Comparison of ENCODE assay signal across 15 cellular contexts in the genomic region with DNA sequence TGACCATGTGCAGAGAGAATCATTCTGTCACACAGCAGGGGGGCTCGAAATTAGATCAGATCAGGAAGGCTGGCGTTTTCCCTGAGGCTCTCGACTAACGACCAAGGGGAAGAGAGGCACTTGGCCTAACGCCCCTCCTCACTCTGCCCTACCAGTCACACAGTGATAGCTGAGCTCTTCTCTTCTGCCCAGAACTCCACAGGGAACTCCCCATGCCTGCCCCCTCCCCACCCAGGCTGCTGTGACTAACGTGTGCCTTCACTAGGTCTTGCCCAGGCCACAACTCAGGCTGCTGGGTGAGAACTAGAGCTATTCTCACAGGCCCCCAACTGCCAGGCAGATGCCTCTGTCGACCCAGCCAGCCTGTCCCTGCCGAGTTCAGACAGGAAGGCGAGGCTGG. TPM values are rescaled to one million over a fixed set of nuclear protein-coding genes. Genes with fewer than 3 reads are reported as not detected.
DNase-seq lines count a peak whose midpoint lies in the region; ATAC-seq lines count a peak whose summit lies in the region.
"Had no signal": no experiment of that assay in that cellular context is flagged by ENCODE, and none has a peak within 500 bp of the region (broad histone marks: within the 10 kb centered on the region; RNA-seq: fewer than 3 reads in every experiment).

No MANE protein-coding gene starts in this region.

- H3K79me1 ChIP-seq in mesenchymal stem cell (replicated peaks; ENCODE audit: low read length, poor library complexity, severe bottlenecking) = no peaks in the 10 kb centered on the region

- no peak overlapping the region for H2BK120ac ChIP-seq in mesenchymal stem cell (ENCODE audit: low read depth, low read length)

- no peak overlapping the region for H3K18ac ChIP-seq in mesenchymal stem cell (ENCODE audit: low read depth in 1 of 2, low read length in 2 of 2)

- in situ Hi-C loops in G401 (cut with HindIII; ENCODE audit: low sequenced_read_pairs) = no loop called here

- H2BK5ac ChIP-seq in mesenchymal stem cell (ENCODE audit: low read depth, low read length, poor library complexity, severe bottlenecking) = no peak overlapping the region

- no peak overlapping the region for H2BK15ac ChIP-seq in mesenchymal stem cell (ENCODE audit: low read depth, poor library complexity, severe bottlenecking)

- H2BK12ac ChIP-seq in mesenchymal stem cell (ENCODE audit: low read length in 2 of 2) = no peak overlapping the region

- H3K27me3 ChIP-seq in BLaER1 (no peaks in the 10 kb centered on the region), SJCRH30 (no peaks in the 10 kb centered on the region), mesenchymal stem cell (ENCODE audit: control insufficient read depth in 1 of 2, insufficient read depth in 1 of 2, low read length in 2 of 2) (no peaks in the 10 kb centered on the region)
- H3K27me3 ChIP-seq: neutrophil had no signal

- H3K23ac ChIP-seq in mesenchymal stem cell (ENCODE audit: low read length in 2 of 2) = no peak overlapping the region

- peak overlapping the region; percentile 27 for H4K8ac ChIP-seq in mesenchymal stem cell (ENCODE audit: low read length)

- H3K4me3 ChIP-seq in BLaER1 = peak overlapping the region; percentile 57
- no peak overlapping the region for H3K4me3 ChIP-seq in SJCRH30
- no peak overlapping the region for H3K4me3 ChIP-seq in mesenchymal stem cell (ENCODE audit: insufficient read depth in 1 of 2, low read depth in 1 of 2, low read length in 2 of 2)

- H3K36me3 Mint-ChIP-seq in activated naive CD4-positive, alpha-beta T cell treated with anti-CD3 and anti-CD28 coated beads, Interleukin-2, amount 50 U/mL, for 72 hours = peaks cover 0 to 13% of the 10 kb centered on the region in 2 donors

- 36% methylated on average over 9 of the region's 9 CpGs for WGBS in mesenchymal stem cell

- H3K9me3 Mint-ChIP-seq in activated naive CD4-positive, alpha-beta T cell treated with anti-CD3 and anti-CD28 coated beads, Interleukin-2, amount 50 U/mL, for 72 hours = no peaks in the 10 kb centered on the region

- no peak for ATAC-seq in GM19467 (IDR thresholded peaks at IDR 0.05; ENCODE audit: unreplicated experiment)
- no peak for ATAC-seq in activated naive CD4-positive, alpha-beta T cell treated with anti-CD3 and anti-CD28 coated beads, Interleukin-2, amount 50 U/mL, for 72 hours

- DNase-seq in G401 (ENCODE audit: low spot score) (peak; percentile 40), SJCRH30 (peak; percentile 67 to 78), mesenchymal stem cell (no peak), UCSD-AML1 (lab: John Stamatoyannopoulos, UW; ENCODE audit: unreplicated experiment) (no peak), SHP77 (lab: John Stamatoyannopoulos, UW) (no peak)
- DNase-seq in activated naive CD4-positive, alpha-beta T cell treated with anti-CD3 and anti-CD28 coated beads, Interleukin-2, amount 50 U/mL, for 72 hours (ENCODE audit: low spot score in 2 of 2) = no peak
- DNase-seq: activated CD4-positive, CD25-positive, alpha-beta regulatory T cell; activated effector memory CD4-positive, alpha-beta T cell treated with anti-CD3 and anti-CD28 coated beads, Interleukin-2, amount 50 U/mL, for 16 hours; Caco-2; cortex of kidney; NCI-H1048 had no signal

- H3K14ac ChIP-seq in mesenchymal stem cell (ENCODE audit: low read length in 2 of 2) = peak overlapping the region in 1 of 2 experiments; percentile 44

- H3K27ac ChIP-seq in BLaER1 (peak overlapping the region; percentile 91), SJCRH30 (no peak overlapping the region; the same call in 1 of the 2 replicates), mesenchymal stem cell (ENCODE audit: low read length, poor library complexity, severe bottlenecking) (no peak overlapping the region)
- H3K27ac ChIP-seq: HL-60, neutrophil had no signal

- H4K91ac ChIP-seq in mesenchymal stem cell (ENCODE audit: low read length) = no peak overlapping the region

- H3K4me1 ChIP-seq in BLaER1 = peaks cover 98% of the 10 kb centered on the region
- peaks cover 24% of the 10 kb centered on the region for H3K4me1 ChIP-seq in SJCRH30
- peaks cover 15% of the 10 kb centered on the region for H3K4me1 ChIP-seq in mesenchymal stem cell (ENCODE audit: control insufficient read depth, insufficient read depth, low read depth, low read length)
- H3K4me1 ChIP-seq: Caco-2 had no signal

- H3K9me3 ChIP-seq in BLaER1 (no peaks in the 10 kb centered on the region), SJCRH30 (replicated peaks) (0 out of 2 replicates have a peak, but pooled peaks cover 4% of the 10 kb centered on the region), mesenchymal stem cell (ENCODE audit: control insufficient read depth, low read length) (no peaks in the 10 kb centered on the region)
- H3K9me3 ChIP-seq: Caco-2, neutrophil had no signal

- peak overlapping the region; percentile 93 for H3K4me2 ChIP-seq in BLaER1
- H3K4me2 ChIP-seq in mesenchymal stem cell (ENCODE audit: low read length, poor library complexity, severe bottlenecking) = no peak overlapping the region

- peak overlapping the region in 1 of 2 donors; percentile 70 for H3K27ac Mint-ChIP-seq in activated naive CD4-positive, alpha-beta T cell treated with anti-CD3 and anti-CD28 coated beads, Interleukin-2, amount 50 U/mL, for 72 hours

- H3K36me3 ChIP-seq in BLaER1 (no peaks in the 10 kb centered on the region), SJCRH30 (no peaks in the 10 kb centered on the region), mesenchymal stem cell (ENCODE audit: control insufficient read depth in 1 of 2, insufficient read depth in 2 of 2, low read depth in 1 of 2, low read length in 2 of 2) (no peaks in the 10 kb centered on the region)
- H3K36me3 ChIP-seq: neutrophil had no signal

- H2AFZ ChIP-seq in mesenchymal stem cell (ENCODE audit: low read depth, low read length) = peak overlapping the region; percentile 32

- H2AK5ac ChIP-seq in mesenchymal stem cell (ENCODE audit: low read length, severe bottlenecking) = no peak overlapping the region

- H3K9ac ChIP-seq in BLaER1 = peak overlapping the region; percentile 85
- no peak overlapping the region for H3K9ac ChIP-seq in mesenchymal stem cell (ENCODE audit: low read length)

- no peaks in the 10 kb centered on the region for H4K20me1 ChIP-seq in BLaER1

- no peak overlapping the region for H3K4ac ChIP-seq in mesenchymal stem cell (ENCODE audit: low read depth in 1 of 2, low read length in 2 of 2)

RNA-seq across cellular contexts. Expression of gene KHDRBS1, which starts 26.4 kb away (rescaled TPM):
- total RNA-seq in G401 (2014; rRNA removed; shearing (Covaris generic)) = 167 and 200 TPM in 2 replicates
- 128 and 138 TPM in 2 replicates for total RNA-seq in SJCRH30 (2014; rRNA removed; shearing (Covaris generic))
- 111 TPM for polyA plus RNA-seq in mesenchymal stem cell (2013, experiment 1 of 2)
- 113 TPM for polyA plus RNA-seq in mesenchymal stem cell (2013, experiment 2 of 2)
- 100 to 1,000 TPM; 159 to 210 TPM for total RNA-seq in activated naive CD4-positive, alpha-beta T cell treated with anti-CD3 and anti-CD28 coated beads, Interleukin-2, amount 50 U/mL, for 72 hours

RNA-seq across cellular contexts. Expression of gene PTP4A2, which starts 49.1 kb away (rescaled TPM):
- total RNA-seq in G401 (2014; rRNA removed; shearing (Covaris generic)) = 280 and 436 TPM in 2 replicates
- 311 and 314 TPM in 2 replicates for total RNA-seq in SJCRH30 (2014; rRNA removed; shearing (Covaris generic))
- 541 TPM for polyA plus RNA-seq in mesenchymal stem cell (2013, experiment 1 of 2)
- polyA plus RNA-seq in mesenchymal stem cell (2013, experiment 2 of 2) = 563 TPM
- total RNA-seq in activated naive CD4-positive, alpha-beta T cell treated with anti-CD3 and anti-CD28 coated beads, Interleukin-2, amount 50 U/mL, for 72 hours = 100 to 1,000 TPM; 216 to 408 TPM

Comparison
In these comparisons a context has a peak if more than half of its experiments do, and no peak if none do; other contexts are left out.
1. DNase-seq: peak in G401 (single experiment) and SJCRH30 (2 of 2); none in mesenchymal stem cell (single experiment), UCSD-AML1 (single experiment), SHP77 (0 of 2) and activated naive CD4-positive, alpha-beta T cell treated with anti-CD3 and anti-CD28 coated beads, Interleukin-2, amount 50 U/mL, for 72 hours (0 of 2).